Comparison of ENCODE assay signal across 11 cellular contexts in genomic region chr17:48240562-48241130, GRCh38.
A peak's percentile ranks its signal among the peaks of the same experiment; 100 is the strongest.
DNase-seq lines count a peak whose midpoint lies in the region; ATAC-seq, FAIRE-seq and TF ChIP-seq lines count a peak whose summit lies in the region.
"Had no signal": no experiment of that assay in that cellular context is flagged by ENCODE, and none has a peak within 500 bp of the region (broad histone marks: within the 10 kb centered on the region; RNA-seq: fewer than 3 reads in every experiment).

No MANE protein-coding gene starts in this region.

- H3K27ac Mint-ChIP-seq in progenitor cell of endocrine pancreas (no peak overlapping the region), GM23338 (no peak overlapping the region)

- H3K4me3 Mint-ChIP-seq in progenitor cell of endocrine pancreas (ENCODE audit: low read depth) (no peak overlapping the region), GM23338 (no peak overlapping the region)
- H3K4me3 Mint-ChIP-seq: activated T-cell treated with anti-CD3 and anti-CD28 coated beads, Interleukin-2, amount 50 U/mL, for 4 hours had no signal

- no peak overlapping the region for H3K4me3 ChIP-seq in AG10803 (ENCODE audit: low read length)
- no peak overlapping the region for H3K4me3 ChIP-seq in SJCRH30
- H3K4me3 ChIP-seq in keratinocyte (ENCODE audit: control insufficient read depth in 2 of 3, extremely low read depth in 1 of 3, insufficient read depth in 2 of 3, low read depth in 1 of 3, low read length in 3 of 3), result peak overlapping the region in 1 of 3 experiments; percentile 15
- no peak overlapping the region for H3K4me3 ChIP-seq in GM23338
- H3K4me3 ChIP-seq: pancreas had no signal

- dilution Hi-C loops in keratinocyte (cut with MboI; ENCODE audit: extremely low pct_ligation_motif_present, low sequenced_read_pairs), result no loop called here

- H3K9ac ChIP-seq in keratinocyte (ENCODE audit: control insufficient read depth, extremely low read depth, insufficient read depth, low read length), result no peak overlapping the region

- H3K27me3 ChIP-seq in SJCRH30 (no peaks in the 10 kb centered on the region), keratinocyte (ENCODE audit: control insufficient read depth, extremely low read depth, insufficient read depth, low read length) (no peaks in the 10 kb centered on the region), GM23338 (ENCODE audit: insufficient read depth) (no peaks in the 10 kb centered on the region)
- H3K27me3 ChIP-seq: pancreas had no signal

- H3K4me1 Mint-ChIP-seq in progenitor cell of endocrine pancreas (ENCODE audit: low read depth) (peaks cover 31% of the 10 kb centered on the region), GM23338 (peaks cover 25% of the 10 kb centered on the region)

- H3K27ac ChIP-seq in SJCRH30 (peak overlapping the region; percentile 74), keratinocyte (ENCODE audit: control insufficient read depth, insufficient read depth, low read length) (peak overlapping the region; percentile 57), GM23338 (ENCODE audit: low read depth) (no peak overlapping the region)
- H3K27ac ChIP-seq: pancreas had no signal

- no peaks in the 10 kb centered on the region for H3K9me1 ChIP-seq in keratinocyte (ENCODE audit: control insufficient read depth, extremely low read depth, insufficient read depth, low read length)

- H3K36me3 ChIP-seq in SJCRH30 (no peaks in the 10 kb centered on the region), keratinocyte (ENCODE audit: control insufficient read depth in 2 of 2, extremely low read depth in 1 of 2, insufficient read depth in 2 of 2, low read length in 2 of 2) (no peaks in the 10 kb centered on the region), GM23338 (ENCODE audit: insufficient read depth) (no peaks in the 10 kb centered on the region)
- H3K36me3 ChIP-seq: pancreas had no signal

- no peaks in the 10 kb centered on the region for H3K9me2 ChIP-seq in GM23338 (ENCODE audit: insufficient read depth)

- H3K27me3 Mint-ChIP-seq in progenitor cell of endocrine pancreas (peaks cover 6% of the 10 kb centered on the region), GM23338 (ENCODE audit: insufficient read depth, low read depth, poor library complexity) (no peaks in the 10 kb centered on the region)

- H3K9me3 Mint-ChIP-seq in progenitor cell of endocrine pancreas (ENCODE audit: low read depth), result peaks cover 4% of the 10 kb centered on the region
- H3K9me3 Mint-ChIP-seq in GM23338, result no peaks in the 10 kb centered on the region
- H3K9me3 Mint-ChIP-seq: activated T-cell treated with anti-CD3 and anti-CD28 coated beads, Interleukin-2, amount 50 U/mL, for 4 hours had no signal

- no peaks in the 10 kb centered on the region for H3F3A ChIP-seq in GM23338 (replicated peaks; ENCODE audit: low read depth)

- TF ChIP-seq CTCF in AG10803 (conservative IDR thresholded peaks at IDR 0.05; ENCODE audit: low read length), result no peak
- TF ChIP-seq CTCF in keratinocyte (optimal IDR thresholded peaks at IDR 0.05 in 1 of 3, IDR thresholded peaks at IDR 0.05 in 1 of 3, conservative IDR thresholded peaks at IDR 0.05 in 1 of 3; ENCODE audit: extremely low read depth in 1 of 3, insufficient read depth in 2 of 3, low read length in 3 of 3), result no peak
- TF ChIP-seq CTCF in progenitor cell of endocrine pancreas (IDR thresholded peaks at IDR 0.05; ENCODE audit: unreplicated experiment), result no peak
- TF ChIP-seq CTCF in GM23338 (conservative IDR thresholded peaks at IDR 0.05; ENCODE audit: low read depth in 2 of 2), result no peak

- DNase-seq in AG10803 (ENCODE audit: low read depth) (peak; percentile 20), SJCRH30 (peak; percentile 48 to 62), keratinocyte (ENCODE audit: low read depth, low spot score) (no peak), RKO (ENCODE audit: low spot score) (no peak), progenitor cell of endocrine pancreas (ENCODE audit: low spot score, unreplicated experiment) (no peak), HUDEP-2 (lab: John Stamatoyannopoulos, UW; ENCODE audit: unreplicated experiment in 76 of 76) (no peak), GM23338 (ENCODE audit: low spot score) (no peak)
- DNase-seq: activated T-cell treated with anti-CD3 and anti-CD28 coated beads, Interleukin-2, amount 50 U/mL, for 4 hours; NCI-H1105 treated with DMSO at 0.1 percent for 48 hours had no signal

- no peaks in the 10 kb centered on the region for H4K20me1 ChIP-seq in keratinocyte (ENCODE audit: control insufficient read depth, extremely low read depth, insufficient read depth, low read length)
- H4K20me1 ChIP-seq in GM23338 (replicated peaks; ENCODE audit: insufficient read depth), result no peaks in the 10 kb centered on the region

- peak overlapping the region; percentile 73 for H2AFZ ChIP-seq in keratinocyte (ENCODE audit: control insufficient read depth, low read length)
- H2AFZ ChIP-seq in GM23338, result no peak overlapping the region; the same call in 1 of the 2 replicates

- H3K9me3 ChIP-seq in SJCRH30 (replicated peaks), result no peaks in the 10 kb centered on the region
- H3K9me3 ChIP-seq in keratinocyte (ENCODE audit: control insufficient read depth, low read depth, low read length), result no peaks in the 10 kb centered on the region
- H3K9me3 ChIP-seq: pancreas had no signal

- H3K36me3 Mint-ChIP-seq in progenitor cell of endocrine pancreas (ENCODE audit: insufficient read depth) (no peaks in the 10 kb centered on the region), GM23338 (ENCODE audit: low read depth) (no peaks in the 10 kb centered on the region)

- peak overlapping the region; percentile 57 for H3K4me2 ChIP-seq in keratinocyte (ENCODE audit: control insufficient read depth, extremely low read depth, insufficient read depth, low read depth, low read length)
- no peak overlapping the region for H3K4me2 ChIP-seq in GM23338

- peak; percentile 60 for FAIRE-seq in keratinocyte (lab: Jason Lieb, UNC)
- FAIRE-seq: pancreas had no signal

- H3K4me1 ChIP-seq in SJCRH30 (peaks cover 57% of the 10 kb centered on the region), keratinocyte (ENCODE audit: control insufficient read depth, extremely low read depth, insufficient read depth, low read length) (peaks cover 65% of the 10 kb centered on the region), GM23338 (ENCODE audit: insufficient read depth) (peaks cover 4% of the 10 kb centered on the region; the same call in 1 of the 2 replicates)

- H3K79me2 ChIP-seq in keratinocyte (ENCODE audit: control insufficient read depth, insufficient read depth, low read length) (no peaks in the 10 kb centered on the region), GM23338 (replicated peaks; ENCODE audit: insufficient read depth) (no peaks in the 10 kb centered on the region)

- ATAC-seq in GM21529 (IDR thresholded peaks at IDR 0.05; ENCODE audit: unreplicated experiment), result peak; percentile 7
- no peak for ATAC-seq in GM23338

TF ChIP-seq in GM23338, 12 proteins besides CTCF, POLR2A, EP300 and RAD21:
- TF ChIP-seq EZH2 (IDR thresholded peaks at IDR 0.05; ENCODE audit: low read depth, unreplicated experiment) (no peak), ZNF114 (CRISPR knock-in tag; IDR thresholded peaks at IDR 0.05) (no peak), NANOG (IDR thresholded peaks at IDR 0.05; ENCODE audit: borderline replicate concordance) (no peak)

Comparison
In these comparisons a context has a peak if more than half of its experiments do, and no peak if none do; other contexts are left out.
1. DNase-seq: peak in AG10803 (single experiment) and SJCRH30 (2 of 2); none in keratinocyte (single experiment), RKO (single experiment), progenitor cell of endocrine pancreas (single experiment), HUDEP-2 (0 of 76) and GM23338 (single experiment).